In genomic region chr18:62522510-62523254, GRCh38 we compare ENCODE assay signal across 8 cellular contexts. TPM values are rescaled to one million over a fixed set of nuclear protein-coding genes. Genes with fewer than 3 reads are reported as not detected.
DNase-seq lines count a peak whose midpoint lies in the region; ATAC-seq and TF ChIP-seq lines count a peak whose summit lies in the region.

Gene ZCCHC2, plus strand, starts transcription at chr18:62523025. Its CDS starts 400 bp downstream, at chr18:62523425.

- H3K9ac ChIP-seq in liver (ENCODE audit: low read depth in 1 of 2, low read length in 2 of 2) = peak within 1 kb of the TSS; percentile 86 to 98

- peaks cover 31% of the 10 kb centered on the region for H3K4me1 Mint-ChIP-seq in CD14-positive monocyte

- H3K36me3 Mint-ChIP-seq in CD14-positive monocyte = peaks cover 2 to 9% of the 10 kb centered on the region in 2 donors

- peak within 1 kb of the TSS; percentile 97 to 99 for H3K27ac ChIP-seq in liver (ENCODE audit: low read depth in 1 of 2, low read length in 2 of 2)

- H3K36me3 ChIP-seq in liver (ENCODE audit: control insufficient read depth in 4 of 4, insufficient read depth in 3 of 4, low read depth in 1 of 4, low read length in 3 of 4) = no peaks in the 10 kb centered on the region

- no peaks in the 10 kb centered on the region for H3K27me3 ChIP-seq in liver (ENCODE audit: control insufficient read depth in 4 of 4, insufficient read depth in 4 of 4, low read length in 3 of 4)

- ATAC-seq in GM19397 (IDR thresholded peaks at IDR 0.05; ENCODE audit: unreplicated experiment) (peak; percentile 68), HG03571 (IDR thresholded peaks at IDR 0.05; ENCODE audit: unreplicated experiment) (peak; percentile 73)

- peak within 1 kb of the TSS; percentile 70 to 90 (median 86) for H3K27ac Mint-ChIP-seq in CD14-positive monocyte

- under 1% methylated on average over 87 of the region's 87 CpGs for WGBS in liver

- TF ChIP-seq RAD21 in liver (IDR thresholded peaks at IDR 0.05) = peak; percentile 54 to 66

- peak within 1 kb of the TSS; percentile 88 to 97 for H3K4me3 Mint-ChIP-seq in CD14-positive monocyte

- H3K9me3 ChIP-seq in liver (ENCODE audit: control insufficient read depth in 4 of 4, low read length in 3 of 4) = no peaks in the 10 kb centered on the region

- TF ChIP-seq CTCF in CD14-positive monocyte (IDR thresholded peaks at IDR 0.05) = no peak
- no peak for TF ChIP-seq CTCF in liver (IDR thresholded peaks at IDR 0.05; ENCODE audit: low read depth, low read length, missing input control)

- intact Hi-C loops in CD14-positive monocyte (cut with micrococcal nuclease) = loop anchor here (5.0 to 10.0 kb wide), 5 partner anchors 40 to 338 kb away; partner anchors contain the start of genes PIGN (in 2 of the 2) and RELCH (in 2 of the 2)

- H3K4me3 ChIP-seq in liver (ENCODE audit: low read depth in 1 of 3, low read length in 3 of 3) = peak within 1 kb of the TSS; percentile 78 to 97 (median 84)

- peaks cover 2 to 40% (median 17%) of the 10 kb centered on the region in 4 donors for H3K4me1 ChIP-seq in liver (ENCODE audit: control insufficient read depth in 4 of 4, insufficient read depth in 4 of 4, low read length in 3 of 4)

- H3K27me3 Mint-ChIP-seq in CD14-positive monocyte (ENCODE audit: low read depth in 3 of 3) = peaks cover 0 to 10% (median 4%) of the 10 kb centered on the region in 3 donors

- DNase-seq in CD14-positive monocyte (ENCODE audit: low spot score) (peak; percentile 96), NCI-H82 (lab: John Stamatoyannopoulos, UW) (peak; percentile 97), dermis microvascular lymphatic vessel endothelial cell (ENCODE audit: low read depth in 2 of 2) (peak; percentile 91 to 98)
- peak; percentile 98 for DNase-seq in activated CD4-positive, alpha-beta T cell treated with anti-CD3 and anti-CD28 coated beads, Interleukin-2, amount 50 U/mL, for 48 hours
- peak; percentile 97 for DNase-seq in stimulated activated CD4-positive, alpha-beta T cell treated with anti-CD3 and anti-CD28 coated beads, Interleukin-4, amount 100 ng/mL, for 24 hours

- H3K9me3 Mint-ChIP-seq in CD14-positive monocyte = peaks cover 0 to 2% (median 0%) of the 10 kb centered on the region in 7 donors

TF ChIP-seq in liver, 16 proteins besides CTCF, POLR2A, EP300 and RAD21:
- TF ChIP-seq ATF3 (IDR thresholded peaks at IDR 0.05) = no peak
- peak; percentile 62 for TF ChIP-seq YY1 (IDR thresholded peaks at IDR 0.05)
- TF ChIP-seq EGR1 (IDR thresholded peaks at IDR 0.05; ENCODE audit: low read depth in 2 of 2) = peak in 1 of 2 donors; percentile 78
- peak; percentile 44 for TF ChIP-seq TAF1 (conservative IDR thresholded peaks at IDR 0.05)
- TF ChIP-seq REST (IDR thresholded peaks at IDR 0.05) = peak; percentile 94
- TF ChIP-seq GABPA (IDR thresholded peaks at IDR 0.05 in 1 of 2, conservative IDR thresholded peaks at IDR 0.05 in 1 of 2) = peak in 1 of 2 donors; percentile 45
- peak; percentile 64 for TF ChIP-seq MAX (IDR thresholded peaks at IDR 0.05)
- peak; percentile 14 for TF ChIP-seq FOXA1 (IDR thresholded peaks at IDR 0.05)
- peak; percentile 47 to 51 for TF ChIP-seq RXRA (IDR thresholded peaks at IDR 0.05)
- no peak for TF ChIP-seq NR2F2 (IDR thresholded peaks at IDR 0.05)
- peak in 1 of 2 donors; percentile 37 for TF ChIP-seq HNF4A (conservative IDR thresholded peaks at IDR 0.05)
- TF ChIP-seq SP1 (IDR thresholded peaks at IDR 0.05) = peak; percentile 90
- TF ChIP-seq FOXA2 (IDR thresholded peaks at IDR 0.05) = no peak

RNA-seq across cellular contexts. Expression of gene ZCCHC2, which starts in this region (rescaled TPM):
- polyA plus RNA-seq in CD14-positive monocyte (under 1 TPM; 0.59 to 0.71 TPM), liver (1 to 10 TPM; 7.1 to 9.8 TPM)
- total RNA-seq in dermis microvascular lymphatic vessel endothelial cell (12.1 and 15.3 TPM in 2 replicates), liver (10 to 100 TPM; 11.9 to 25.4 TPM)

Comparison
In these comparisons a context has a peak if more than half of its experiments do, and no peak if none do; other contexts are left out.
1. Peak in every context shown above with its lines: DNase-seq, ATAC-seq, H3K4me3 ChIP-seq and H3K27ac ChIP-seq.
2. RNA of gene ZCCHC2 (polyA plus RNA-seq): 7.1 to 9.8 TPM in liver; 0.59 to 0.71 TPM in CD14-positive monocyte; every median in the first group is over 4 times any median in the second.
3. Peak in DNase-seq in CD14-positive monocyte; RNA of the gene not detected or under 1 TPM.